11 cellular contexts compared by ENCODE assay signal in genomic region chr2:170822885-170823799, GRCh38. TPM values are rescaled to one million over a fixed set of nuclear protein-coding genes. Genes with fewer than 3 reads are reported as not detected.
DNase-seq lines count a peak whose midpoint lies in the region; ATAC-seq, FAIRE-seq and TF ChIP-seq lines count a peak whose summit lies in the region.
"Had no signal": no experiment of that assay in that cellular context is flagged by ENCODE, and none has a peak within 500 bp of the region (broad histone marks: within the 10 kb centered on the region; RNA-seq: fewer than 3 reads in every experiment).

No MANE protein-coding gene starts in this region.

- in situ Hi-C loops in K562 (cut with MboI): loop anchor here (25.0 kb wide), 1 partner anchor 886 kb away; no protein-coding TSS in a partner anchor
- in situ Hi-C loops in HepG2 (cut with HindIII; ENCODE audit: extremely low pct_ligation_motif_present, low pct_unique_long_range_greater_than_20kb): no loop called here

- H3K27me3 ChIP-seq in K562 (ENCODE audit: control insufficient read depth in 2 of 2, insufficient read depth in 2 of 2, low read length in 2 of 2): peaks cover 0 to 16% of the 10 kb centered on the region in 2 experiments; a peak in 2 of 5 replicates
- H3K27me3 ChIP-seq in HepG2 (ENCODE audit: control insufficient read depth in 1 of 2, insufficient read depth in 2 of 2, low read length in 2 of 2): peaks cover 7 to 49% of the 10 kb centered on the region in 2 experiments; a peak in 3 of 5 replicates
- peaks cover 45 to 86% (median 72%) of the 10 kb centered on the region in 5 donors for H3K27me3 ChIP-seq in subcutaneous abdominal adipose tissue (ENCODE audit: control insufficient read depth in 5 of 5, insufficient read depth in 4 of 5, low read length in 5 of 5)

- H3K9me1 ChIP-seq in K562 (ENCODE audit: control insufficient read depth, insufficient read depth, low read length): no peaks in the 10 kb centered on the region

- H4K20me1 ChIP-seq in K562 (replicated peaks; ENCODE audit: control insufficient read depth, insufficient read depth, low read length): no peaks in the 10 kb centered on the region
- H4K20me1 ChIP-seq in HepG2 (ENCODE audit: insufficient read depth, low read length): no peaks in the 10 kb centered on the region; the same call in 1 of the 2 replicates

- H3K4me2 ChIP-seq in K562 (ENCODE audit: insufficient read depth, low read length) (no peak overlapping the region), HepG2 (ENCODE audit: low read depth, low read length) (no peak overlapping the region)

- H3K27ac ChIP-seq in K562 (ENCODE audit: extremely low read depth, low read depth, low read length) (no peak overlapping the region; the same call in 2 of the 3 replicates), HepG2 (ENCODE audit: extremely low read length, insufficient read depth, low read length) (no peak overlapping the region), subcutaneous abdominal adipose tissue (ENCODE audit: low read depth, low read length) (no peak overlapping the region)
- H3K27ac ChIP-seq: C4-2B had no signal

- H3K9me3 ChIP-seq in K562 (replicated peaks; ENCODE audit: control insufficient read depth, insufficient read depth, low read depth, low read length) (no peaks in the 10 kb centered on the region; the same call in 1 of the 2 replicates), HepG2 (ENCODE audit: low read length) (no peaks in the 10 kb centered on the region), subcutaneous abdominal adipose tissue (ENCODE audit: control insufficient read depth in 5 of 5, low read length in 5 of 5) (no peaks in the 10 kb centered on the region)

- peaks cover 2% of the 10 kb centered on the region for H3K36me3 Mint-ChIP-seq in activated CD4-positive, alpha-beta T cell treated with anti-CD3 and anti-CD28 coated beads, Interleukin-2, amount 10 ng/mL, durations not matched to agents 7 days and 5 days (ENCODE audit: low read depth)

- peaks cover 35% of the 10 kb centered on the region for H3K4me1 Mint-ChIP-seq in activated CD4-positive, alpha-beta T cell treated with anti-CD3 and anti-CD28 coated beads, Interleukin-2, amount 10 ng/mL, durations not matched to agents 7 days and 5 days

- DNase-seq in activated CD4-positive, alpha-beta T cell treated with anti-CD3 and anti-CD28 coated beads, Interleukin-2, amount 10 ng/mL, durations not matched to agents 7 days and 5 days: no peak
- no peak for DNase-seq in activated CD4-positive, alpha-beta T cell treated with anti-CD3 and anti-CD28 coated beads for 1 hour
- DNase-seq in K562 (ENCODE audit: extremely low read depth in 1 of 4, low spot score in 3 of 4): peak; percentile 60 to 79 (median 70)
- DNase-seq in HepG2 (ENCODE audit: low spot score): no peak
- DNase-seq in urothelium cell line (ENCODE audit: low spot score): no peak
- no peak for DNase-seq in NCI-H345 treated with DMSO at 0.1 percent for 48 hours (lab: John Stamatoyannopoulos, UW; ENCODE audit: unreplicated experiment)
- DNase-seq in H54 (ENCODE audit: insufficient read length, low spot score): no peak

- 56% methylated on average over 51 of the region's 60 CpGs for WGBS in K562 (ENCODE audit: insufficient coverage, low coverage, missing lambda C conversion rate)
- WGBS in HepG2 (ENCODE audit: low lambda C conversion rate): 69% methylated on average over 60 of the region's 60 CpGs

- CTCF ChIA-PET in activated CD4-positive, alpha-beta T cell treated with anti-CD3 and anti-CD28 coated beads, Interleukin-2, amount 10 ng/mL, durations not matched to agents 7 days and 5 days (lab: Charles Lee): interaction anchor here (0.7 to 1.5 kb wide), 6 partner anchors 10 to 461 kb away, joined by 3 to 5 read pairs (median 3); partner anchors contain the start of gene SP5
- CTCF ChIA-PET in K562 (lab: Yijun Ruan, JAX; ENCODE audit: low intra/inter-chr PET ratio) (no interaction called here), HepG2 (lab: Yijun Ruan, JAX; ENCODE audit: low intra/inter-chr PET ratio, low total read pairs) (no interaction called here)

- H3K9me3 Mint-ChIP-seq in activated CD4-positive, alpha-beta T cell treated with anti-CD3 and anti-CD28 coated beads, Interleukin-2, amount 10 ng/mL, durations not matched to agents 7 days and 5 days: no peaks in the 10 kb centered on the region
- H3K9me3 Mint-ChIP-seq: dendritic cell treated with granulocyte-macrophage colony-stimulating factor and Interleukin-4, amounts not matched to agents 40 ng/mL and 50 ng/mL, for 4 days had no signal

- H3K9ac ChIP-seq in K562 (ENCODE audit: insufficient read depth in 1 of 2, low read depth in 2 of 2, low read length in 2 of 2) (no peak overlapping the region), HepG2 (ENCODE audit: insufficient read depth, low read depth, low read length) (no peak overlapping the region), subcutaneous abdominal adipose tissue (ENCODE audit: low read length in 5 of 5) (no peak overlapping the region)

- H3K4me3 ChIP-seq in K562 (no peak overlapping the region), HepG2 (replicated peaks in 1 of 3; ENCODE audit: insufficient read depth in 1 of 3, low read depth in 2 of 3, low read length in 3 of 3) (no peak overlapping the region), subcutaneous abdominal adipose tissue (ENCODE audit: low read depth in 1 of 5, low read length in 5 of 5) (peak overlapping the region in 4 of 5 donors; percentile 44 to 79 (median 48))

- peak; percentile 85 for ATAC-seq in K562
- 0 out of 3 replicates have a peak, but pooled peaks have one; percentile 9 for ATAC-seq in HepG2
- ATAC-seq: Panc1 had no signal

- TF ChIP-seq POLR2A in K562 (conservative IDR thresholded peaks at IDR 0.05) (no peak), HepG2 (IDR thresholded peaks at IDR 0.05; ENCODE audit: insufficient read depth in 1 of 2, low read depth in 2 of 2, low read length in 2 of 2) (no peak), H54 (IDR thresholded peaks at IDR 0.05; ENCODE audit: low read depth, low read length) (no peak)

- intact Hi-C loops in K562 (cut with micrococcal nuclease): no loop called here
- intact Hi-C loops in HepG2 (cut with micrococcal nuclease; ENCODE audit: unreplicated experiment): no loop called here

- H3K4me3 Mint-ChIP-seq in activated CD4-positive, alpha-beta T cell treated with anti-CD3 and anti-CD28 coated beads, Interleukin-2, amount 10 ng/mL, durations not matched to agents 7 days and 5 days: peak overlapping the region; percentile 46
- H3K4me3 Mint-ChIP-seq: dendritic cell treated with granulocyte-macrophage colony-stimulating factor and Interleukin-4, amounts not matched to agents 40 ng/mL and 50 ng/mL, for 4 days had no signal

- TF ChIP-seq CTCF in K562 (IDR thresholded peaks at IDR 0.05 in 2 of 3, conservative IDR thresholded peaks at IDR 0.05 in 1 of 3; ENCODE audit: insufficient read depth in 2 of 3, low read depth in 1 of 3, low read length in 3 of 3): no peak
- TF ChIP-seq CTCF in HepG2 (CRISPR knock-in tag; IDR thresholded peaks at IDR 0.05): no peak

- peak overlapping the region; percentile 22 for H3K27ac Mint-ChIP-seq in activated CD4-positive, alpha-beta T cell treated with anti-CD3 and anti-CD28 coated beads, Interleukin-2, amount 10 ng/mL, durations not matched to agents 7 days and 5 days
- H3K27ac Mint-ChIP-seq: dendritic cell treated with granulocyte-macrophage colony-stimulating factor and Interleukin-4, amounts not matched to agents 40 ng/mL and 50 ng/mL, for 4 days had no signal

- H3K4me1 ChIP-seq in K562 (replicated peaks in 1 of 2; ENCODE audit: control insufficient read depth in 2 of 2, insufficient read depth in 2 of 2, low read length in 2 of 2) (peaks cover 0 to 41% of the 10 kb centered on the region in 2 experiments; a peak in 3 of 5 replicates), HepG2 (ENCODE audit: insufficient read depth, low read length) (no peaks in the 10 kb centered on the region), subcutaneous abdominal adipose tissue (ENCODE audit: control insufficient read depth in 5 of 5, insufficient read depth in 5 of 5, low read length in 5 of 5) (peaks cover 4 to 51% (median 50%) of the 10 kb centered on the region in 5 donors)

- H2AFZ ChIP-seq in K562 (ENCODE audit: low read depth, low read length) (no peak overlapping the region), HepG2 (ENCODE audit: low read length) (no peak overlapping the region)

- FAIRE-seq in K562 (lab: Jason Lieb, UNC): peak; percentile 72
- no peak for FAIRE-seq in HepG2 (lab: Jason Lieb, UNC)
- FAIRE-seq in urothelium cell line (lab: Jason Lieb, UNC): no peak
- no peak for FAIRE-seq in H54 (lab: Jason Lieb, UNC)

- POLR2A ChIA-PET in activated CD4-positive, alpha-beta T cell treated with anti-CD3 and anti-CD28 coated beads, Interleukin-2, amount 10 ng/mL, durations not matched to agents 7 days and 5 days (lab: Charles Lee): no interaction called here
- POLR2A ChIA-PET in K562 (lab: Yijun Ruan, JAX) (no interaction called here), HepG2 (lab: Yijun Ruan, JAX) (no interaction called here)

- no peaks in the 10 kb centered on the region for H3K36me3 ChIP-seq in K562 (ENCODE audit: control insufficient read depth, insufficient read depth, low read length)
- H3K36me3 ChIP-seq in HepG2 (replicated peaks in 1 of 2; ENCODE audit: control insufficient read depth in 1 of 2, insufficient read depth in 2 of 2, low read length in 2 of 2): no peaks in the 10 kb centered on the region
- H3K36me3 ChIP-seq in subcutaneous abdominal adipose tissue (ENCODE audit: control insufficient read depth in 5 of 5, insufficient read depth in 5 of 5, low read length in 5 of 5): no peaks in the 10 kb centered on the region

- TF ChIP-seq RAD21 in K562 (CRISPR knock-in tag; conservative IDR thresholded peaks at IDR 0.05 in 1 of 2, IDR thresholded peaks at IDR 0.05 in 1 of 2) (no peak), HepG2 (CRISPR knock-in tag; IDR thresholded peaks at IDR 0.05) (no peak)

- peaks cover 79% of the 10 kb centered on the region for H3K27me3 Mint-ChIP-seq in activated CD4-positive, alpha-beta T cell treated with anti-CD3 and anti-CD28 coated beads, Interleukin-2, amount 10 ng/mL, durations not matched to agents 7 days and 5 days

- H3K79me2 ChIP-seq in K562 (ENCODE audit: control insufficient read depth, insufficient read depth, low read length) (no peaks in the 10 kb centered on the region), HepG2 (ENCODE audit: insufficient read depth, low read length) (no peaks in the 10 kb centered on the region)

- BruUV-seq in K562 (replicated peaks; lab: Mats Ljungman, UMichigan) (no TSS peak), HepG2 (replicated peaks; lab: Mats Ljungman, UMichigan) (no TSS peak)

- peak; percentile 81 for TF ChIP-seq EP300 in K562 (IDR thresholded peaks at IDR 0.05; ENCODE audit: low read length)
- TF ChIP-seq EP300 in HepG2 (IDR thresholded peaks at IDR 0.05; ENCODE audit: low read depth in 2 of 2, low read length in 2 of 2): no peak
- no peak for TF ChIP-seq EP300 in HepG2 (CRISPR knock-in tag; IDR thresholded peaks at IDR 0.05; ENCODE audit: borderline replicate concordance)

RNA-seq across cellular contexts. Expression of gene GAD1, which starts 6.5 kb away (rescaled TPM):
- total RNA-seq in activated CD4-positive, alpha-beta T cell treated with anti-CD3 and anti-CD28 coated beads, Interleukin-2, amount 10 ng/mL, durations not matched to agents 7 days and 5 days: 1 to 10 TPM; 1.4 to 1.7 TPM
- 24.1 and 26.9 TPM in 2 replicates for total RNA-seq in K562 (2011; cell fraction: chromatin; rRNA removed; ENCODE audit: low replicate concordance)
- 7.4 and 9.5 TPM in 2 replicates for total RNA-seq in K562 (2011; cell fraction: nucleolus; rRNA removed)
- total RNA-seq in K562 (2011; cell fraction: nucleoplasm; rRNA removed): 8.8 and 21.6 TPM in 2 replicates
- total RNA-seq in K562 (2014; rRNA removed) (22.0 and 29.1 TPM in 2 replicates), K562 (2014; rRNA removed; fragmentation: Illumina TruSeq; extraction: Trizol) (10.9 and 11.7 TPM in 2 replicates), K562 (2015; rRNA removed; fragmentation: Illumina TruSeq; extraction: Trizol) (16.8 and 17.6 TPM in 2 replicates), K562 (2021) (14.5 and 15.7 TPM in 2 replicates), HepG2 (2016; rRNA removed; fragmentation: Illumina TruSeq; extraction: Trizol) (0.09 TPM in 1 of 2 replicates, not detected in the other)
- polyA plus RNA-seq in K562 (2011; rRNA removed) (11.7 and 26.2 TPM in 2 replicates), K562 (2014; fragmentation: Illumina TruSeq; extraction: Trizol) (9.8 and 15.0 TPM in 2 replicates), K562 (2014; fragmentation: Nextera tagmentation; extraction: Ambion mirVana) (1 to 10 TPM; 2.7 to 3.9 TPM), K562 (2014; rRNA removed) (20.8 and 24.1 TPM in 2 replicates), HepG2 (2011; rRNA removed) (0.13 TPM in 1 of 2 replicates, not detected in the other)
- 10.0 and 35.0 TPM in 2 replicates for polyA plus RNA-seq in K562 (2011; cell fraction: cytosol; rRNA removed)
- 30.8 and 75.5 TPM in 2 replicates for polyA plus RNA-seq in K562 (2011; cell fraction: nucleus; rRNA removed)
- 26.2 and 30.3 TPM in 2 replicates for polyA plus RNA-seq in K562 (2012)
- 5.3 and 14.2 TPM in 2 replicates for polyA minus RNA-seq in K562 (2011; rRNA and poly(A)+ RNA removed)
- polyA minus RNA-seq in K562 (2011; cell fraction: cytosol; rRNA and poly(A)+ RNA removed): 7.2 and 12.0 TPM in 2 replicates
- polyA minus RNA-seq in K562 (2011; cell fraction: nucleus; rRNA and poly(A)+ RNA removed): 15.6 and 21.4 TPM in 2 replicates
- not detected in 2 replicates for total RNA-seq in HepG2 (2016; cell fraction: cytosol; rRNA removed; fragmentation: Illumina TruSeq; extraction: Trizol; ENCODE audit: low read depth)
- not detected in 2 replicates for total RNA-seq in HepG2 (2016; cell fraction: insoluble cytoplasmic fraction; rRNA removed; fragmentation: Illumina TruSeq; extraction: Trizol)
- not detected in 2 replicates for total RNA-seq in HepG2 (2016; cell fraction: membrane; rRNA removed; fragmentation: Illumina TruSeq; extraction: Trizol)
- not detected in 2 replicates for total RNA-seq in HepG2 (2016; cell fraction: nucleus; rRNA removed; fragmentation: Illumina TruSeq; extraction: Trizol)
- 0.23 TPM in 1 of 2 replicates, not detected in the other for polyA plus RNA-seq in HepG2 (2011; cell fraction: cytosol; rRNA removed)
- 0.24 and 0.31 TPM in 2 replicates for polyA plus RNA-seq in HepG2 (2011; cell fraction: nucleus; rRNA removed)
- polyA plus RNA-seq in HepG2 (2012): 0.17 and 1.2 TPM in 2 replicates
- not detected in 2 replicates for polyA plus RNA-seq in HepG2 (2016; cell fraction: cytosol; fragmentation: Illumina TruSeq; extraction: Trizol; ENCODE audit: low read depth)
- not detected in 2 replicates for polyA plus RNA-seq in HepG2 (2016; cell fraction: insoluble cytoplasmic fraction; fragmentation: Illumina TruSeq; extraction: Trizol; ENCODE audit: low read depth)
- polyA plus RNA-seq in HepG2 (2016; cell fraction: membrane; fragmentation: Illumina TruSeq; extraction: Trizol; ENCODE audit: low read depth): not detected in 2 replicates
- 0.17 TPM in 1 of 2 replicates, not detected in the other for polyA plus RNA-seq in HepG2 (2016; cell fraction: nucleus; fragmentation: Illumina TruSeq; extraction: Trizol; ENCODE audit: insufficient read depth, low read depth)
- polyA minus RNA-seq in HepG2 (2011; rRNA and poly(A)+ RNA removed; ENCODE audit: low replicate concordance): 3.5 TPM in 1 of 2 replicates, not detected in the other
- polyA minus RNA-seq in HepG2 (2011; cell fraction: cytosol; rRNA and poly(A)+ RNA removed): not detected in 2 replicates
- not detected in 2 replicates for polyA minus RNA-seq in HepG2 (2011; cell fraction: nucleus; rRNA and poly(A)+ RNA removed)

RNA-seq across cellular contexts. Expression of gene ERICH2, which starts 53.0 kb away (rescaled TPM):
- total RNA-seq in activated CD4-positive, alpha-beta T cell treated with anti-CD3 and anti-CD28 coated beads, Interleukin-2, amount 10 ng/mL, durations not matched to agents 7 days and 5 days: not detected
- total RNA-seq in K562 (2011; cell fraction: chromatin; rRNA removed; ENCODE audit: low replicate concordance): not detected in 2 replicates
- total RNA-seq in K562 (2011; cell fraction: nucleolus; rRNA removed): not detected in 2 replicates
- total RNA-seq in K562 (2011; cell fraction: nucleoplasm; rRNA removed): not detected in 2 replicates
- total RNA-seq in K562 (2014; rRNA removed) (1.1 and 1.2 TPM in 2 replicates), K562 (2014; rRNA removed; fragmentation: Illumina TruSeq; extraction: Trizol) (1.2 and 2.4 TPM in 2 replicates), K562 (2015; rRNA removed; fragmentation: Illumina TruSeq; extraction: Trizol) (1.2 and 1.6 TPM in 2 replicates), K562 (2021) (1.2 and 1.3 TPM in 2 replicates), HepG2 (2016; rRNA removed; fragmentation: Illumina TruSeq; extraction: Trizol) (not detected in 2 replicates)
- polyA plus RNA-seq in K562 (2011; rRNA removed) (1.5 and 1.8 TPM in 2 replicates), K562 (2014; fragmentation: Illumina TruSeq; extraction: Trizol) (1.1 and 1.6 TPM in 2 replicates), K562 (2014; fragmentation: Nextera tagmentation; extraction: Ambion mirVana) (1 to 10 TPM in 1 of 2 experiments, under 1 TPM in 1; 0.85 to 1.0 TPM), K562 (2014; rRNA removed) (1.4 and 1.8 TPM in 2 replicates), HepG2 (2011; rRNA removed) (not detected in 2 replicates)
- 0.12 TPM in 1 of 2 replicates, not detected in the other for polyA plus RNA-seq in K562 (2011; cell fraction: cytosol; rRNA removed)
- polyA plus RNA-seq in K562 (2011; cell fraction: nucleus; rRNA removed): 0.36 TPM in 1 of 2 replicates, not detected in the other
- polyA plus RNA-seq in K562 (2012): 3.3 and 13.0 TPM in 2 replicates
- 0.66 and 0.70 TPM in 2 replicates for polyA minus RNA-seq in K562 (2011; rRNA and poly(A)+ RNA removed)
- not detected in 2 replicates for polyA minus RNA-seq in K562 (2011; cell fraction: cytosol; rRNA and poly(A)+ RNA removed)
- 0.89 TPM in 1 of 2 replicates, not detected in the other for polyA minus RNA-seq in K562 (2011; cell fraction: nucleus; rRNA and poly(A)+ RNA removed)
- total RNA-seq in HepG2 (2016; cell fraction: cytosol; rRNA removed; fragmentation: Illumina TruSeq; extraction: Trizol; ENCODE audit: low read depth): not detected in 2 replicates
- total RNA-seq in HepG2 (2016; cell fraction: insoluble cytoplasmic fraction; rRNA removed; fragmentation: Illumina TruSeq; extraction: Trizol): not detected in 2 replicates
- total RNA-seq in HepG2 (2016; cell fraction: membrane; rRNA removed; fragmentation: Illumina TruSeq; extraction: Trizol): not detected in 2 replicates
- total RNA-seq in HepG2 (2016; cell fraction: nucleus; rRNA removed; fragmentation: Illumina TruSeq; extraction: Trizol): not detected in 2 replicates
- polyA plus RNA-seq in HepG2 (2011; cell fraction: cytosol; rRNA removed): not detected in 2 replicates
- polyA plus RNA-seq in HepG2 (2011; cell fraction: nucleus; rRNA removed): not detected in 2 replicates
- not detected in 2 replicates for polyA plus RNA-seq in HepG2 (2012)
- polyA plus RNA-seq in HepG2 (2016; cell fraction: cytosol; fragmentation: Illumina TruSeq; extraction: Trizol; ENCODE audit: low read depth): not detected in 2 replicates
- not detected in 2 replicates for polyA plus RNA-seq in HepG2 (2016; cell fraction: insoluble cytoplasmic fraction; fragmentation: Illumina TruSeq; extraction: Trizol; ENCODE audit: low read depth)
- polyA plus RNA-seq in HepG2 (2016; cell fraction: membrane; fragmentation: Illumina TruSeq; extraction: Trizol; ENCODE audit: low read depth): not detected in 2 replicates
- polyA plus RNA-seq in HepG2 (2016; cell fraction: nucleus; fragmentation: Illumina TruSeq; extraction: Trizol; ENCODE audit: insufficient read depth, low read depth): not detected in 2 replicates
- polyA minus RNA-seq in HepG2 (2011; rRNA and poly(A)+ RNA removed; ENCODE audit: low replicate concordance): not detected in 2 replicates
- polyA minus RNA-seq in HepG2 (2011; cell fraction: cytosol; rRNA and poly(A)+ RNA removed): not detected in 2 replicates
- not detected in 2 replicates for polyA minus RNA-seq in HepG2 (2011; cell fraction: nucleus; rRNA and poly(A)+ RNA removed)

Comparison
In these comparisons a context has a peak if more than half of its experiments do, and no peak if none do; other contexts are left out.
1. DNase-seq: peak in K562 (4 of 4); none in activated CD4-positive, alpha-beta T cell treated with anti-CD3 and anti-CD28 coated beads, Interleukin-2, amount 10 ng/mL, durations not matched to agents 7 days and 5 days (single experiment), activated CD4-positive, alpha-beta T cell treated with anti-CD3 and anti-CD28 coated beads for 1 hour (single experiment), HepG2 (single experiment), urothelium cell line (single experiment), NCI-H345 treated with DMSO at 0.1 percent for 48 hours (single experiment) and H54 (single experiment).
2. H3K4me3 ChIP-seq: peak in subcutaneous abdominal adipose tissue (4 of 5); none in K562 (single experiment) and HepG2 (0 of 3).